ENCODE assay signal across 11 cellular contexts in the genomic region with DNA sequence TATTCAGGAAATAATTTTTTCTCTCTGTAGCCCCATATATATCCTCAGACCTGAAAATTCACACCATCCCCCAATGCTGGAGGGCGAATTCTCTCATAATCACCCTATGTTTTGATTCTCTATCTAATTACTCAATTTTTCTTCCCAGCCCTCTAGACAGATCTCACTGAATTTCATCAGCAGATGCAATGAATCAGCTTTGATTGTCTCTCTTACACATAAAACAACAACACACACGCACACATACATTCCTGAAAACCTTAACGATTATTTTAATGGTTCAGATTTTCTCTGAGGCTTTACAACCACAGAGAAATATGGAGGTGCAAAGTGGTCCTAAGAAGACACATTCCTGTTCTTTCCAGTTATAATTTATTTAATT.
"Had no signal": no experiment of that assay in that cellular context is flagged by ENCODE, and none has a peak within 500 bp of the region (broad histone marks: within the 10 kb centered on the region; RNA-seq: fewer than 3 reads in every experiment).

No MANE protein-coding gene starts in this region.

- H3K27me3 ChIP-seq: gastroesophageal sphincter, spleen, stomach had no signal

- H3K36me3 Mint-ChIP-seq: activated naive CD8-positive, alpha-beta T cell treated with anti-CD3 and anti-CD28 coated beads for 36 hours had no signal

- H3K27ac ChIP-seq: right lobe of liver, stomach had no signal

- H3K4me1 Mint-ChIP-seq: activated CD4-positive, alpha-beta T cell treated with anti-CD3 and anti-CD28 coated beads, Interleukin-2, amount 10 ng/mL, durations not matched to agents 7 days and 5 days; activated naive CD8-positive, alpha-beta T cell treated with anti-CD3 and anti-CD28 coated beads for 36 hours had no signal

- H3K36me3 ChIP-seq: gastroesophageal sphincter, right lobe of liver, spleen, stomach had no signal

- H3K4me3 ChIP-seq: gastroesophageal sphincter, right lobe of liver, spleen, stomach had no signal

- H3K4me3 Mint-ChIP-seq: activated CD4-positive, alpha-beta T cell treated with anti-CD3 and anti-CD28 coated beads, Interleukin-2, amount 10 ng/mL, durations not matched to agents 7 days and 5 days; activated naive CD8-positive, alpha-beta T cell treated with anti-CD3 and anti-CD28 coated beads for 36 hours; brain had no signal

- H3K27ac Mint-ChIP-seq: activated CD4-positive, alpha-beta T cell treated with anti-CD3 and anti-CD28 coated beads, Interleukin-2, amount 10 ng/mL, durations not matched to agents 7 days and 5 days; activated naive CD8-positive, alpha-beta T cell treated with anti-CD3 and anti-CD28 coated beads for 36 hours; brain had no signal

- H3K9me3 ChIP-seq: gastroesophageal sphincter, right lobe of liver, spleen, stomach had no signal

- DNase-seq: activated CD4-positive, alpha-beta T cell treated with anti-CD3 and anti-CD28 coated beads, Interleukin-2, amount 10 ng/mL, durations not matched to agents 7 days and 5 days; activated gamma-delta T cell treated with Interleukin-2 at 50 U/mL for 16 hours; activated naive CD8-positive, alpha-beta T cell treated with anti-CD3 and anti-CD28 coated beads for 36 hours; effector CD8-positive, alpha-beta T cell; hypothalamus; spleen; stomach; T-helper 2 cell had no signal

- H3K9me3 Mint-ChIP-seq: activated CD4-positive, alpha-beta T cell treated with anti-CD3 and anti-CD28 coated beads, Interleukin-2, amount 10 ng/mL, durations not matched to agents 7 days and 5 days; activated naive CD8-positive, alpha-beta T cell treated with anti-CD3 and anti-CD28 coated beads for 36 hours; brain had no signal
